In genomic region chr1:113993766-113994165, GRCh38 we compare ENCODE assay signal across 37 cellular contexts.
"Had no signal": no experiment of that assay in that cellular context is flagged by ENCODE, and none has a peak within 500 bp of the region (broad histone marks: within the 10 kb centered on the region; RNA-seq: fewer than 3 reads in every experiment).

No MANE protein-coding gene starts in this region.

- H3K4me3 ChIP-seq: adrenal gland, ascending aorta, body of pancreas, breast epithelium, cardiac muscle cell had no signal

- H3K27me3 ChIP-seq: adrenal gland, ascending aorta, body of pancreas, brain microvascular endothelial cell, breast epithelium, cardiac muscle cell had no signal

- H3K4me1 Mint-ChIP-seq: activated naive CD4-positive, alpha-beta T cell treated with anti-CD3 and anti-CD28 coated beads, Interleukin-2, amount 10 ng/mL, durations not matched to agents 7 days and 5 days; activated naive CD8-positive, alpha-beta T cell treated with anti-CD3 and anti-CD28 coated beads, Interleukin-2, amount 50 U/mL, for 24 hours; activated T-helper 17 cell treated with anti-CD3 and anti-CD28 coated beads, Interleukin-2, amount 50 U/mL, for 72 hours had no signal

- H3K4me3 Mint-ChIP-seq: activated naive CD4-positive, alpha-beta T cell treated with anti-CD3 and anti-CD28 coated beads for 36 hours; activated naive CD4-positive, alpha-beta T cell treated with anti-CD3 and anti-CD28 coated beads, Interleukin-2, amount 10 ng/mL, durations not matched to agents 7 days and 5 days; activated naive CD4-positive, alpha-beta T cell treated with anti-CD3 and anti-CD28 coated beads, Interleukin-2, amount 50 U/mL, for 24 hours; activated naive CD8-positive, alpha-beta T cell; activated naive CD8-positive, alpha-beta T cell treated with anti-CD3 and anti-CD28 coated beads for 36 hours; activated naive CD8-positive, alpha-beta T cell treated with anti-CD3 and anti-CD28 coated beads, Interleukin-2, amount 10 ng/mL, durations not matched to agents 7 days and 5 days; activated naive CD8-positive, alpha-beta T cell treated with anti-CD3 and anti-CD28 coated beads, Interleukin-2, amount 50 U/mL, for 24 hours; activated T-cell treated with anti-CD3 and anti-CD28 coated beads, Interleukin-2, amount 50 U/mL, for 24 hours; activated T-cell treated with anti-CD3 and anti-CD28 coated beads, Interleukin-2, amount 50 U/mL, for 4 hours; activated T-cell treated with anti-CD3 and anti-CD28 coated beads, Interleukin-2, amount 50 U/mL, for 72 hours; activated T-helper 1 cell treated with anti-CD3 and anti-CD28 coated beads, Interleukin-12 subunit alpha, Interleukin-12 subunit beta, Interleukin-2, Interleukin-4 antibody, amounts not matched to agents 30 ng/mL and 10 ng/mL and 1 ng/mL, durations not matched to agents 14 hours and 24 hours and 36 hours; activated T-helper 17 cell treated with anti-CD3 and anti-CD28 coated beads, Interleukin-2, amount 50 U/mL, for 72 hours; brain; central memory CD8-positive, alpha-beta T cell had no signal

- H3K9me3 ChIP-seq: body of pancreas had no signal

- H3K27ac Mint-ChIP-seq: activated naive CD4-positive, alpha-beta T cell treated with anti-CD3 and anti-CD28 coated beads for 36 hours; activated naive CD4-positive, alpha-beta T cell treated with anti-CD3 and anti-CD28 coated beads, Interleukin-2, amount 10 ng/mL, durations not matched to agents 7 days and 5 days; activated naive CD4-positive, alpha-beta T cell treated with anti-CD3 and anti-CD28 coated beads, Interleukin-2, amount 50 U/mL, for 24 hours; activated naive CD4-positive, alpha-beta T cell treated with anti-CD3 and anti-CD28 coated beads, Interleukin-2, amount 50 U/mL, for 72 hours; activated naive CD8-positive, alpha-beta T cell; activated naive CD8-positive, alpha-beta T cell treated with anti-CD3 and anti-CD28 coated beads for 36 hours; activated naive CD8-positive, alpha-beta T cell treated with anti-CD3 and anti-CD28 coated beads, Interleukin-2, amount 10 ng/mL, durations not matched to agents 7 days and 5 days; activated naive CD8-positive, alpha-beta T cell treated with anti-CD3 and anti-CD28 coated beads, Interleukin-2, amount 50 U/mL, for 24 hours; activated T-cell treated with anti-CD3 and anti-CD28 coated beads, Interleukin-2, amount 50 U/mL, for 24 hours; activated T-cell treated with anti-CD3 and anti-CD28 coated beads, Interleukin-2, amount 50 U/mL, for 72 hours; activated T-helper 1 cell treated with anti-CD3 and anti-CD28 coated beads, Interleukin-12 subunit alpha, Interleukin-12 subunit beta, Interleukin-2, Interleukin-4 antibody, amounts not matched to agents 30 ng/mL and 10 ng/mL and 1 ng/mL, durations not matched to agents 14 hours and 24 hours and 36 hours; activated T-helper 17 cell treated with anti-CD3 and anti-CD28 coated beads, Interleukin-2, amount 50 U/mL, for 72 hours; activated T-helper 2 cell treated with anti-CD3 and anti-CD28 coated beads, Interferon-gamma antibody, Interleukin-2, Interleukin-4, amounts not matched to agents 10 μg/mL and 5 μg/mL and 100 μg/mL, durations not matched to agents 14 hours and 24 hours and 36 hours; brain had no signal

- H3K27ac ChIP-seq: adrenal gland, ascending aorta, body of pancreas, brain microvascular endothelial cell, breast epithelium, cardiac muscle cell had no signal

- H3K36me3 ChIP-seq: adrenal gland, ascending aorta, brain microvascular endothelial cell, breast epithelium, cardiac muscle cell had no signal

- H3K4me1 ChIP-seq: ascending aorta, body of pancreas, breast epithelium had no signal

- H3K27me3 Mint-ChIP-seq: activated naive CD8-positive, alpha-beta T cell treated with anti-CD3 and anti-CD28 coated beads for 36 hours had no signal

- DNase-seq: activated effector memory CD4-positive, alpha-beta T cell treated with anti-CD3 and anti-CD28 coated beads, Interleukin-2, amount 50 U/mL, for 16 hours; activated effector memory CD4-positive, alpha-beta T cell treated with Interleukin-2 at 50 U/mL for 16 hours; activated gamma-delta T cell; activated gamma-delta T cell treated with Interleukin-2 at 50 U/mL for 16 hours; activated naive CD4-positive, alpha-beta T cell; activated naive CD4-positive, alpha-beta T cell treated with anti-CD3 and anti-CD28 coated beads for 36 hours; activated naive CD4-positive, alpha-beta T cell treated with anti-CD3 and anti-CD28 coated beads, Interleukin-2, amount 10 ng/mL, durations not matched to agents 7 days and 5 days; activated naive CD4-positive, alpha-beta T cell treated with anti-CD3 and anti-CD28 coated beads, Interleukin-2, amount 50 U/mL, for 16 hours; activated naive CD4-positive, alpha-beta T cell treated with Interleukin-2 at 50 U/mL for 16 hours; activated naive CD8-positive, alpha-beta T cell treated with anti-CD3 and anti-CD28 coated beads for 36 hours; activated naive CD8-positive, alpha-beta T cell treated with anti-CD3 and anti-CD28 coated beads, Interleukin-2, amount 10 ng/mL, durations not matched to agents 7 days and 5 days; activated naive CD8-positive, alpha-beta T cell treated with anti-CD3 and anti-CD28 coated beads, Interleukin-2, amount 50 U/mL, for 24 hours; activated T-cell treated with anti-CD3 and anti-CD28 coated beads for 4 hours; activated T-cell treated with anti-CD3 and anti-CD28 coated beads, Interleukin-2, amount 50 U/mL, for 1 hour; activated T-cell treated with anti-CD3 and anti-CD28 coated beads, Interleukin-2, amount 50 U/mL, for 24 hours; activated T-cell treated with anti-CD3 and anti-CD28 coated beads, Interleukin-2, amount 50 U/mL, for 4 hours; activated T-cell treated with anti-CD3 and anti-CD28 coated beads, Interleukin-2, amount 50 U/mL, for 48 hours; activated T-cell treated with anti-CD3 and anti-CD28 coated beads, Interleukin-2, amount 50 U/mL, for 72 hours; adrenal gland; amniotic stem cell; aorta; body of pancreas; brain microvascular endothelial cell; caudate nucleus; central memory CD4-positive, alpha-beta T cell; cerebellar nuclear complex had no signal
